ENCODE assay signal across 8 cellular contexts in genomic region chr6:83429857-83430605, GRCh38. TPM values are rescaled to one million over a fixed set of nuclear protein-coding genes. Genes with fewer than 3 reads are reported as not detected.
A peak's percentile ranks its signal among the peaks of the same experiment; 100 is the strongest.
DNase-seq lines count a peak whose midpoint lies in the region; ATAC-seq and TF ChIP-seq lines count a peak whose summit lies in the region.

No MANE protein-coding gene starts in this region.

- H3K4me3 ChIP-seq in GM23338 (peak overlapping the region; percentile 80), mesodermal cell (ENCODE audit: extremely low read depth, insufficient read depth, low read length, poor library complexity, severe bottlenecking) (peak overlapping the region; percentile 69), OCI-LY7 (ENCODE audit: low read depth, low read length, poor library complexity, severe bottlenecking) (no peak overlapping the region)

- ATAC-seq in GM23338 (peak; percentile 9), GM18868 (IDR thresholded peaks at IDR 0.05; ENCODE audit: unreplicated experiment) (no peak)
- no peak for ATAC-seq in effector memory CD8-positive, alpha-beta T cell (replicated peaks)

- H3K9me3 Mint-ChIP-seq in CD14-positive monocyte = peaks cover 3 to 5% (median 5%) of the 10 kb centered on the region in 7 donors
- peaks cover 12% of the 10 kb centered on the region; the same call in 2 of the 3 replicates for H3K9me3 Mint-ChIP-seq in GM23338
- H3K9me3 Mint-ChIP-seq in effector memory CD8-positive, alpha-beta T cell = peaks cover 0 to 2% of the 10 kb centered on the region in 2 donors

- H3K4me3 Mint-ChIP-seq in CD14-positive monocyte (peak overlapping the region; percentile 75 to 91), GM23338 (peak overlapping the region; percentile 85)
- peak overlapping the region; percentile 57 to 83 for H3K4me3 Mint-ChIP-seq in effector memory CD8-positive, alpha-beta T cell

- peaks cover 12% of the 10 kb centered on the region for H3K4me1 ChIP-seq in GM23338 (ENCODE audit: insufficient read depth)
- peaks cover 6% of the 10 kb centered on the region for H3K4me1 ChIP-seq in mesodermal cell (ENCODE audit: control insufficient read depth, insufficient read depth, low read length, poor library complexity, severe bottlenecking)
- no peaks in the 10 kb centered on the region for H3K4me1 ChIP-seq in OCI-LY7 (ENCODE audit: insufficient read depth, low read length, poor library complexity, severe bottlenecking)

- H4K20me1 ChIP-seq in GM23338 (replicated peaks; ENCODE audit: insufficient read depth) (no peaks in the 10 kb centered on the region), OCI-LY7 (ENCODE audit: insufficient read depth, low read length) (no peaks in the 10 kb centered on the region)

- no peaks in the 10 kb centered on the region for H3F3A ChIP-seq in GM23338 (replicated peaks; ENCODE audit: low read depth)

- H3K36me3 Mint-ChIP-seq in CD14-positive monocyte (peaks cover 0 to 5% of the 10 kb centered on the region in 2 donors), GM23338 (ENCODE audit: low read depth) (peaks cover 12% of the 10 kb centered on the region)
- H3K36me3 Mint-ChIP-seq in effector memory CD8-positive, alpha-beta T cell (ENCODE audit: insufficient read depth) = no peaks in the 10 kb centered on the region

- peaks cover 48% of the 10 kb centered on the region for H3K79me2 ChIP-seq in GM23338 (replicated peaks; ENCODE audit: insufficient read depth)
- no peaks in the 10 kb centered on the region for H3K79me2 ChIP-seq in OCI-LY7 (ENCODE audit: insufficient read depth, low read depth, low read length)

- H3K27me3 Mint-ChIP-seq in CD14-positive monocyte (ENCODE audit: low read depth in 3 of 3) (peaks cover 16 to 31% (median 21%) of the 10 kb centered on the region in 3 donors), GM23338 (ENCODE audit: insufficient read depth, low read depth, poor library complexity) (peaks cover 13% of the 10 kb centered on the region)
- peaks cover 5 to 20% of the 10 kb centered on the region in 2 donors for H3K27me3 Mint-ChIP-seq in effector memory CD8-positive, alpha-beta T cell

- H3K9me2 ChIP-seq in GM23338 (ENCODE audit: insufficient read depth) (no peaks in the 10 kb centered on the region), OCI-LY7 (ENCODE audit: insufficient read depth, low read length) (no peaks in the 10 kb centered on the region)

- peak overlapping the region; percentile 85 for H3K4me2 ChIP-seq in GM23338
- no peak overlapping the region for H3K4me2 ChIP-seq in OCI-LY7 (ENCODE audit: low read length)

- 28 to 33% methylated on average over 5 to 10 of the region's 13 CpGs for WGBS in mesodermal cell (ENCODE audit: insufficient coverage in 2 of 2), 2 experiments

- H3K27me3 ChIP-seq in GM23338 (ENCODE audit: insufficient read depth) = peaks cover 7% of the 10 kb centered on the region; the same call in 1 of the 2 replicates

- H2AFZ ChIP-seq in GM23338 = peak overlapping the region; percentile 94
- no peak overlapping the region for H2AFZ ChIP-seq in OCI-LY7 (ENCODE audit: low read length)

- H3K27ac Mint-ChIP-seq in CD14-positive monocyte (peak overlapping the region in 3 of 7 donors; percentile 24 to 68 (median 51)), GM23338 (no peak overlapping the region; the same call in 1 of the 2 replicates)
- peak overlapping the region in 1 of 2 donors; percentile 84 for H3K27ac Mint-ChIP-seq in effector memory CD8-positive, alpha-beta T cell

- H3K9me3 ChIP-seq in mesodermal cell (ENCODE audit: control insufficient read depth, low read length) (peaks cover 9% of the 10 kb centered on the region), OCI-LY7 (ENCODE audit: low read length) (no peaks in the 10 kb centered on the region)

- no peak for DNase-seq in CD14-positive monocyte (ENCODE audit: low spot score)
- DNase-seq in GM23338 (ENCODE audit: low spot score) = peak; percentile 35
- peak; percentile 50 to 64 for DNase-seq in NCI-H526 (lab: John Stamatoyannopoulos, UW)
- DNase-seq in effector memory CD8-positive, alpha-beta T cell = no peak
- no peak for DNase-seq in OCI-LY7 (ENCODE audit: low spot score)
- no peak for DNase-seq in T-helper 9 cell

- POLR2A ChIA-PET in OCI-LY7 (lab: Charles Lee) = no interaction called here

- H3K27ac ChIP-seq in GM23338 (ENCODE audit: low read depth) = no peak overlapping the region
- peak overlapping the region; percentile 63 for H3K27ac ChIP-seq in mesodermal cell (ENCODE audit: low read depth, low read length, severe bottlenecking)
- H3K27ac ChIP-seq in OCI-LY7 (ENCODE audit: low read depth, low read length, poor library complexity, severe bottlenecking) = no peak overlapping the region

- no TSS peak for BruUV-seq in OCI-LY7 (replicated peaks; lab: Mats Ljungman, UMichigan)

- TF ChIP-seq CTCF in CD14-positive monocyte (IDR thresholded peaks at IDR 0.05) = no peak
- TF ChIP-seq CTCF in GM23338 (conservative IDR thresholded peaks at IDR 0.05; ENCODE audit: low read depth in 2 of 2) = no peak
- no peak for TF ChIP-seq CTCF in OCI-LY7 (conservative IDR thresholded peaks at IDR 0.05; ENCODE audit: low read length)

- intact Hi-C loops in CD14-positive monocyte (cut with micrococcal nuclease) (loop anchor here (5.0 to 10.0 kb wide), 2 partner anchors 37 to 165 kb away; no protein-coding TSS in a partner anchor), OCI-LY7 (cut with micrococcal nuclease; ENCODE audit: unreplicated experiment) (no loop called here)

- CTCF ChIA-PET in OCI-LY7 (lab: Charles Lee; ENCODE audit: unreplicated experiment) = no interaction called here

- H3K36me3 ChIP-seq in GM23338 (ENCODE audit: insufficient read depth) (no peaks in the 10 kb centered on the region), mesodermal cell (ENCODE audit: control insufficient read depth, insufficient read depth, low read length) (peaks cover 11% of the 10 kb centered on the region), OCI-LY7 (ENCODE audit: insufficient read depth, low read length) (no peaks in the 10 kb centered on the region)

- peaks cover 30% of the 10 kb centered on the region for H3K4me1 Mint-ChIP-seq in CD14-positive monocyte
- peaks cover 19% of the 10 kb centered on the region; the same call in 2 of the 3 replicates for H3K4me1 Mint-ChIP-seq in GM23338
- H3K4me1 Mint-ChIP-seq in effector memory CD8-positive, alpha-beta T cell (ENCODE audit: low read depth in 2 of 2) = peaks cover 0 to 4% of the 10 kb centered on the region in 2 donors

TF ChIP-seq in GM23338, 12 proteins besides CTCF, POLR2A, EP300 and RAD21 (continues in another document):
- TF ChIP-seq ZNF331 (CRISPR knock-in tag; IDR thresholded peaks at IDR 0.05; ENCODE audit: low read depth) = no peak

RNA-seq across cellular contexts. Expression of gene ME1, which starts 0.8 kb away (rescaled TPM):
- 1 to 10 TPM; 2.1 to 4.0 TPM for polyA plus RNA-seq in CD14-positive monocyte
- 5.9 and 8.0 TPM in 2 replicates for total RNA-seq in GM23338 (2014; rRNA removed; shearing (Covaris generic))
- 6.4 and 6.7 TPM in 2 replicates for polyA plus RNA-seq in GM23338 (2016; fragmentation: Nextera tagmentation; extraction: Ambion mirVana)
- 16.3 TPM for polyA plus RNA-seq in mesodermal cell (2013, experiment 1 of 2)
- polyA plus RNA-seq in mesodermal cell (2013, experiment 2 of 2) = 19.9 TPM
- not detected in 2 replicates for total RNA-seq in OCI-LY7 (2014; rRNA removed; shearing (Covaris generic))
- total RNA-seq in OCI-LY7 (2022) = not detected in 2 replicates

Comparison
In these comparisons a context has a peak if more than half of its experiments do, and no peak if none do; other contexts are left out.
1. DNase-seq: peak in GM23338 (single experiment) and NCI-H526 (2 of 2); none in CD14-positive monocyte (single experiment), effector memory CD8-positive, alpha-beta T cell (0 of 3), OCI-LY7 (single experiment) and T-helper 9 cell (single experiment).
2. Peak in every context shown above with its lines, with median percentiles within 50 percentile points of each other: H3K4me3 Mint-ChIP-seq.